7 cellular contexts compared by ENCODE assay signal in the genomic region with DNA sequence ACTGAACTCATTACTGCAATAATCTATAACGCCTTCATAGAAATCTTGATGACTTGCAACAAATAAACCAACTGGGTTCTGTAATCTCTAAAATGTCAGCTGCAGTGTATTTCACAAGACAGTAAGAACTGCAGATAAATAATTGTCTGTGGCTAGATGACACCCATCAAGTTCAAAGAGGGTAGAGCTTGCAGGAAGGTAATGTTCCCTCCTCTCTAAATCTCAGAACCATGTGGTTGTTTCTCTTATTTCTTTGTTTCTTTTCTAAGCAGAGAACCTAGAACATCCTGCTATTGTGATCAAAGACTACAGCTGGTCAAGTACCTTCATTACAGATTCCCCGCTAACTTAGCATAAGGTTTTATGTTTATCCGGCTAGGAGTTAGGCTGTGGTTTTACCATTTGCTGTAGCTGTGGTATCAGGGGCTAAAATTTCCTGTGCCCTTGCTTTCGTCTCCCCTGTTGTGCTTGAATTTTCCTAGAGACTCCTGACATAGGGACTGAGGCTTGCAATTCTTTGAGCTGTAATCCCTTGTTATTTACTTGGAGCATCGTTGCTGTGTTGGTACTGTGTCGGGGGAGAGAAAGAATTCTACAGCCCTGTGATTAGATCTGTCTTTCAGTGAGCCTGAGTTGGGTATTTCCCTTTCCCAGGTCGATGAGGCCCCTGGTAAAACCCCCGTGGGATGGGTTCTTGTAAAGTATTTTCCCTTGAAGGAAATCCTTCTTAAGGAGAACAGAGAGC.
DNase-seq lines count a peak whose midpoint lies in the region; ATAC-seq and TF ChIP-seq lines count a peak whose summit lies in the region.

No MANE protein-coding gene starts in this region.

- H3K4me1 ChIP-seq in GM23338 (ENCODE audit: insufficient read depth) (no peaks in the 10 kb centered on the region), endodermal cell (ENCODE audit: control insufficient read depth, insufficient read depth, low read length) (peaks cover 17% of the 10 kb centered on the region)

- no peak overlapping the region for H3K4me2 ChIP-seq in GM23338

- peak overlapping the region; percentile 2 for H3K9ac ChIP-seq in endodermal cell (ENCODE audit: extremely low read depth, low read length, poor library complexity, severe bottlenecking)

- 83 to 86% methylated on average over 6 to 8 of the region's 8 CpGs for WGBS in endodermal cell (ENCODE audit: insufficient coverage in 1 of 2, insufficient read length in 1 of 2), 2 experiments

- H3K27ac ChIP-seq in GM23338 (ENCODE audit: low read depth) (no peak overlapping the region), endodermal cell (ENCODE audit: low read depth, low read length) (no peak overlapping the region), skin epidermis (peak overlapping the region in 13 of 21 experiments; percentile 14 to 87 (median 69))

- no peak for TF ChIP-seq CTCF in GM23338 (conservative IDR thresholded peaks at IDR 0.05; ENCODE audit: low read depth in 2 of 2)
- TF ChIP-seq CTCF in endodermal cell (conservative IDR thresholded peaks at IDR 0.05), result no peak

- no peaks in the 10 kb centered on the region for H4K20me1 ChIP-seq in GM23338 (replicated peaks; ENCODE audit: insufficient read depth)

- ATAC-seq in GM23338 (peak; percentile 63), T-cell (replicated peaks in 1 of 4) (peak; percentile 91 to 93 (median 92)), HG02840 (IDR thresholded peaks at IDR 0.05; ENCODE audit: low FRiP score, unreplicated experiment) (no peak)

- H3K9me2 ChIP-seq in GM23338 (ENCODE audit: insufficient read depth), result 0 out of 2 replicates have a peak, but pooled peaks cover 3% of the 10 kb centered on the region

- H3F3A ChIP-seq in GM23338 (replicated peaks; ENCODE audit: low read depth), result no peaks in the 10 kb centered on the region

- H3K4me3 ChIP-seq in GM23338 (no peak overlapping the region), endodermal cell (ENCODE audit: low read length) (peak overlapping the region; percentile 53), skin epidermis (no peak overlapping the region)

- DNase-seq in GM23338 (ENCODE audit: low spot score), result no peak
- peak in 15 of 34 experiments; percentile 7 to 50 (median 28) for DNase-seq in T-cell
- no peak for DNase-seq in endodermal cell
- DNase-seq in mesenteric fat pad (ENCODE audit: low spot score), result no peak
- DNase-seq in inferior parietal cortex (ENCODE audit: extremely low spot score), result no peak

- peaks cover 4% of the 10 kb centered on the region; the same call in 1 of the 3 replicates for H3K4me1 Mint-ChIP-seq in GM23338
- H3K4me1 Mint-ChIP-seq in T-cell, result peaks cover 100% of the 10 kb centered on the region in 3 donors
- peaks cover 27% of the 10 kb centered on the region for H3K4me1 Mint-ChIP-seq in endodermal cell

- peaks cover 19% of the 10 kb centered on the region for H3K9me3 Mint-ChIP-seq in GM23338
- peaks cover 2 to 12% (median 8%) of the 10 kb centered on the region in 3 donors for H3K9me3 Mint-ChIP-seq in T-cell
- peaks cover 14% of the 10 kb centered on the region for H3K9me3 Mint-ChIP-seq in endodermal cell

- H3K27ac Mint-ChIP-seq in GM23338 (no peak overlapping the region), T-cell (peak overlapping the region; percentile 95 to 96), endodermal cell (peak overlapping the region; percentile 7)

- H3K9me3 ChIP-seq in endodermal cell (ENCODE audit: control insufficient read depth, low read length), result peaks cover 10% of the 10 kb centered on the region

- H3K79me2 ChIP-seq in GM23338 (replicated peaks; ENCODE audit: insufficient read depth), result no peaks in the 10 kb centered on the region

- H3K27me3 ChIP-seq in GM23338 (ENCODE audit: insufficient read depth), result no peaks in the 10 kb centered on the region
- H3K27me3 ChIP-seq in endodermal cell (ENCODE audit: control insufficient read depth, insufficient read depth, low read length, poor library complexity, severe bottlenecking), result no peaks in the 10 kb centered on the region

- H3K4me3 Mint-ChIP-seq in GM23338, result no peak overlapping the region
- H3K4me3 Mint-ChIP-seq in T-cell, result peak overlapping the region; percentile 21 to 60 (median 47)
- no peak overlapping the region for H3K4me3 Mint-ChIP-seq in endodermal cell

- H2AFZ ChIP-seq in GM23338, result peak overlapping the region; percentile 73

- H3K36me3 ChIP-seq in GM23338 (ENCODE audit: insufficient read depth) (no peaks in the 10 kb centered on the region; the same call in 1 of the 2 replicates), endodermal cell (ENCODE audit: control insufficient read depth, insufficient read depth, low read length) (no peaks in the 10 kb centered on the region)

- H3K36me3 Mint-ChIP-seq in GM23338 (ENCODE audit: low read depth) (peaks cover 15% of the 10 kb centered on the region), T-cell (peaks cover 7% of the 10 kb centered on the region), endodermal cell (ENCODE audit: low read depth) (no peaks in the 10 kb centered on the region)

- CTCF ChIA-PET in T-cell (lab: Charles Lee), result interaction anchor here (0.9 to 2.2 kb wide), 5 partner anchors 9 to 1017 kb away, joined by 3 to 9 read pairs (median 3); a partner anchor contains a TSS

- H3K27me3 Mint-ChIP-seq in GM23338 (ENCODE audit: insufficient read depth, low read depth, poor library complexity) (no peaks in the 10 kb centered on the region), T-cell (no peaks in the 10 kb centered on the region), endodermal cell (ENCODE audit: insufficient read depth) (no peaks in the 10 kb centered on the region)

- POLR2A ChIA-PET in T-cell (lab: Charles Lee), result interaction anchor here (0.6 to 1.6 kb wide), 14 partner anchors 33 to 945 kb away, joined by 3 to 33 read pairs (median 3); a partner anchor contains a TSS

TF ChIP-seq in GM23338, 12 proteins besides CTCF, POLR2A, EP300 and RAD21:
- no peak for TF ChIP-seq EZH2 (IDR thresholded peaks at IDR 0.05; ENCODE audit: low read depth, unreplicated experiment)
- TF ChIP-seq, protein P1, sequence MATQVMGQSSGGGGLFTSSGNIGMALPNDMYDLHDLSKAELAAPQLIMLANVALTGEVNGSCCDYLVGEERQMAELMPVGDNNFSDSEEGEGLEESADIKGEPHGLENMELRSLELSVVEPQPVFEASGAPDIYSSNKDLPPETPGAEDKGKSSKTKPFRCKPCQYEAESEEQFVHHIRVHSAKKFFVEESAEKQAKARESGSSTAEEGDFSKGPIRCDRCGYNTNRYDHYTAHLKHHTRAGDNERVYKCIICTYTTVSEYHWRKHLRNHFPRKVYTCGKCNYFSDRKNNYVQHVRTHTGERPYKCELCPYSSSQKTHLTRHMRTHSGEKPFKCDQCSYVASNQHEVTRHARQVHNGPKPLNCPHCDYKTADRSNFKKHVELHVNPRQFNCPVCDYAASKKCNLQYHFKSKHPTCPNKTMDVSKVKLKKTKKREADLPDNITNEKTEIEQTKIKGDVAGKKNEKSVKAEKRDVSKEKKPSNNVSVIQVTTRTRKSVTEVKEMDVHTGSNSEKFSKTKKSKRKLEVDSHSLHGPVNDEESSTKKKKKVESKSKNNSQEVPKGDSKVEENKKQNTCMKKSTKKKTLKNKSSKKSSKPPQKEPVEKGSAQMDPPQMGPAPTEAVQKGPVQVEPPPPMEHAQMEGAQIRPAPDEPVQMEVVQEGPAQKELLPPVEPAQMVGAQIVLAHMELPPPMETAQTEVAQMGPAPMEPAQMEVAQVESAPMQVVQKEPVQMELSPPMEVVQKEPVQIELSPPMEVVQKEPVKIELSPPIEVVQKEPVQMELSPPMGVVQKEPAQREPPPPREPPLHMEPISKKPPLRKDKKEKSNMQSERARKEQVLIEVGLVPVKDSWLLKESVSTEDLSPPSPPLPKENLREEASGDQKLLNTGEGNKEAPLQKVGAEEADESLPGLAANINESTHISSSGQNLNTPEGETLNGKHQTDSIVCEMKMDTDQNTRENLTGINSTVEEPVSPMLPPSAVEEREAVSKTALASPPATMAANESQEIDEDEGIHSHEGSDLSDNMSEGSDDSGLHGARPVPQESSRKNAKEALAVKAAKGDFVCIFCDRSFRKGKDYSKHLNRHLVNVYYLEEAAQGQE (IDR thresholded peaks at IDR 0.05; ENCODE audit: unreplicated experiment), result no peak
- TF ChIP-seq CREB1 (CRISPR knock-in tag; IDR thresholded peaks at IDR 0.05; ENCODE audit: low read depth), result no peak
- TF ChIP-seq, protein P2, sequence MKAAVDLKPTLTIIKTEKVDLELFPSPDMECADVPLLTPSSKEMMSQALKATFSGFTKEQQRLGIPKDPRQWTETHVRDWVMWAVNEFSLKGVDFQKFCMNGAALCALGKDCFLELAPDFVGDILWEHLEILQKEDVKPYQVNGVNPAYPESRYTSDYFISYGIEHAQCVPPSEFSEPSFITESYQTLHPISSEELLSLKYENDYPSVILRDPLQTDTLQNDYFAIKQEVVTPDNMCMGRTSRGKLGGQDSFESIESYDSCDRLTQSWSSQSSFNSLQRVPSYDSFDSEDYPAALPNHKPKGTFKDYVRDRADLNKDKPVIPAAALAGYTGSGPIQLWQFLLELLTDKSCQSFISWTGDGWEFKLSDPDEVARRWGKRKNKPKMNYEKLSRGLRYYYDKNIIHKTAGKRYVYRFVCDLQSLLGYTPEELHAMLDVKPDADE (IDR thresholded peaks at IDR 0.05), result no peak
- no peak for TF ChIP-seq EZH2phosphoT487 (IDR thresholded peaks at IDR 0.05; ENCODE audit: unreplicated experiment)
- no peak for TF ChIP-seq STAT1 (IDR thresholded peaks at IDR 0.05; ENCODE audit: unreplicated experiment)
- no peak for TF ChIP-seq ZNF114 (CRISPR knock-in tag; IDR thresholded peaks at IDR 0.05)
- no peak for TF ChIP-seq NANOG (IDR thresholded peaks at IDR 0.05; ENCODE audit: borderline replicate concordance)
- TF ChIP-seq POLR2AphosphoS5 (IDR thresholded peaks at IDR 0.05; ENCODE audit: low read depth), result no peak
TF ChIP-seq in GM23338: peak in this region for 0.

Comparison
In these comparisons a context has a peak if more than half of its experiments do, and no peak if none do; other contexts are left out.
1. H3K27ac ChIP-seq: peak in skin epidermis (13 of 21); none in GM23338 (single experiment) and endodermal cell (single experiment).
2. H3K4me3 Mint-ChIP-seq: peak in T-cell (3 of 3); none in GM23338 (single experiment) and endodermal cell (single experiment).